ENCODE assay signal across 1 cellular context in the genomic region with DNA sequence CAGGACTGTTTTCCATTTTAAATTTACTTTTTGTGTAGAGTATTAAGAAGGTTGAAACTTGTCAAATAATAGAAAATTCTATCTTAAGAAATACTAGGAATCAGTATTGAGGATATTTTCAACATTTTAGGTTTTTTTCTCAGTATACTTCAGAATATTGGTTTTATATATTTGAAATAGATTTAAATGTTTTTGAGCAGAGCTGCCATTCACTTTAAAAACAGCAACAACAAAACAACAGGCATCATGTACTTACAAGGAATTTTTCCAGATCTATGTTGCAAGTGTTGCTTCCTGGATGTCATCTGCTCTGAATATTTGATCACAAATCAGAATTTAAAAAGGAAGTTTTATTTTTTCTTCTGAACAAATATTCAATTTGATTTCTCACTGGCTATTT.
TF ChIP-seq lines count a peak whose summit lies in the region.

No MANE protein-coding gene starts in this region.

TF ChIP-seq in HepG2, 621 proteins besides CTCF, POLR2A, EP300 and RAD21 (continued from another document):
- TF ChIP-seq, protein P1, sequence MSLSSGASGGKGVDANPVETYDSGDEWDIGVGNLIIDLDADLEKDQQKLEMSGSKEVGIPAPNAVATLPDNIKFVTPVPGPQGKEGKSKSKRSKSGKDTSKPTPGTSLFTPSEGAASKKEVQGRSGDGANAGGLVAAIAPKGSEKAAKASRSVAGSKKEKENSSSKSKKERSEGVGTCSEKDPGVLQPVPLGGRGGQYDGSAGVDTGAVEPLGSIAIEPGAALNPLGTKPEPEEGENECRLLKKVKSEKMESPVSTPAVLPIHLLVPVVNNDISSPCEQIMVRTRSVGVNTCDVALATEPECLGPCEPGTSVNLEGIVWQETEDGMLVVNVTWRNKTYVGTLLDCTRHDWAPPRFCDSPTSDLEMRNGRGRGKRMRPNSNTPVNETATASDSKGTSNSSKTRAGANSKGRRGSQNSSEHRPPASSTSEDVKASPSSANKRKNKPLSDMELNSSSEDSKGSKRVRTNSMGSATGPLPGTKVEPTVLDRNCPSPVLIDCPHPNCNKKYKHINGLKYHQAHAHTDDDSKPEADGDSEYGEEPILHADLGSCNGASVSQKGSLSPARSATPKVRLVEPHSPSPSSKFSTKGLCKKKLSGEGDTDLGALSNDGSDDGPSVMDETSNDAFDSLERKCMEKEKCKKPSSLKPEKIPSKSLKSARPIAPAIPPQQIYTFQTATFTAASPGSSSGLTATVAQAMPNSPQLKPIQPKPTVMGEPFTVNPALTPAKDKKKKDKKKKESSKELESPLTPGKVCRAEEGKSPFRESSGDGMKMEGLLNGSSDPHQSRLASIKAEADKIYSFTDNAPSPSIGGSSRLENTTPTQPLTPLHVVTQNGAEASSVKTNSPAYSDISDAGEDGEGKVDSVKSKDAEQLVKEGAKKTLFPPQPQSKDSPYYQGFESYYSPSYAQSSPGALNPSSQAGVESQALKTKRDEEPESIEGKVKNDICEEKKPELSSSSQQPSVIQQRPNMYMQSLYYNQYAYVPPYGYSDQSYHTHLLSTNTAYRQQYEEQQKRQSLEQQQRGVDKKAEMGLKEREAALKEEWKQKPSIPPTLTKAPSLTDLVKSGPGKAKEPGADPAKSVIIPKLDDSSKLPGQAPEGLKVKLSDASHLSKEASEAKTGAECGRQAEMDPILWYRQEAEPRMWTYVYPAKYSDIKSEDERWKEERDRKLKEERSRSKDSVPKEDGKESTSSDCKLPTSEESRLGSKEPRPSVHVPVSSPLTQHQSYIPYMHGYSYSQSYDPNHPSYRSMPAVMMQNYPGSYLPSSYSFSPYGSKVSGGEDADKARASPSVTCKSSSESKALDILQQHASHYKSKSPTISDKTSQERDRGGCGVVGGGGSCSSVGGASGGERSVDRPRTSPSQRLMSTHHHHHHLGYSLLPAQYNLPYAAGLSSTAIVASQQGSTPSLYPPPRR (CRISPR knock-in tag; IDR thresholded peaks at IDR 0.05; ENCODE audit: borderline replicate concordance), result no peak
- TF ChIP-seq NFIC (IDR thresholded peaks at IDR 0.05; ENCODE audit: low read length) (no peak), SATB2 (CRISPR knock-in tag; IDR thresholded peaks at IDR 0.05) (no peak), TBX3 (IDR thresholded peaks at IDR 0.05; ENCODE audit: borderline replicate concordance) (no peak)
TF ChIP-seq in HepG2: peak in this region for 0.
